ENCODE assay signal across 1 cellular context in the genomic region with DNA sequence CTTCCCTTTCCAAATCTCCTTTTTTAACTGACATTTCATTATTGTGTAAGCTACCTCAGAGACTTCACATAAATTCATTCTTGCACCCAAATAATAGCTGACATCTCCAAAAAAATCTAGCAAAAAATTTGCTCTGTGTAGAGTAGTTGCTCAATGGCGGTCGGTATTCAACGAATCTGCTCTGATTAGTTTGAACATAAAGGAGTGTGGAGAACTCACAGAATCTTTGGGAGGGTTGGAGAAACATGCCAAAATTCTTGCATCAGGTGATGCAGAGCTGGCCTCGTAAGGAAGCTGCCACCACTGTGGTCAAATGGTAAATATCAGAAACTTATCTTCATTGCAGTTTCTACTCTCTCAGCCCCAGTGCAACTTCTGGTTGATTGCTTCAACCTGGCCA.
TF ChIP-seq lines count a peak whose summit lies in the region.

No MANE protein-coding gene starts in this region.

TF ChIP-seq in GM23338, 12 proteins besides CTCF, POLR2A, EP300 and RAD21 (continued from another document):
- TF ChIP-seq, protein P1, sequence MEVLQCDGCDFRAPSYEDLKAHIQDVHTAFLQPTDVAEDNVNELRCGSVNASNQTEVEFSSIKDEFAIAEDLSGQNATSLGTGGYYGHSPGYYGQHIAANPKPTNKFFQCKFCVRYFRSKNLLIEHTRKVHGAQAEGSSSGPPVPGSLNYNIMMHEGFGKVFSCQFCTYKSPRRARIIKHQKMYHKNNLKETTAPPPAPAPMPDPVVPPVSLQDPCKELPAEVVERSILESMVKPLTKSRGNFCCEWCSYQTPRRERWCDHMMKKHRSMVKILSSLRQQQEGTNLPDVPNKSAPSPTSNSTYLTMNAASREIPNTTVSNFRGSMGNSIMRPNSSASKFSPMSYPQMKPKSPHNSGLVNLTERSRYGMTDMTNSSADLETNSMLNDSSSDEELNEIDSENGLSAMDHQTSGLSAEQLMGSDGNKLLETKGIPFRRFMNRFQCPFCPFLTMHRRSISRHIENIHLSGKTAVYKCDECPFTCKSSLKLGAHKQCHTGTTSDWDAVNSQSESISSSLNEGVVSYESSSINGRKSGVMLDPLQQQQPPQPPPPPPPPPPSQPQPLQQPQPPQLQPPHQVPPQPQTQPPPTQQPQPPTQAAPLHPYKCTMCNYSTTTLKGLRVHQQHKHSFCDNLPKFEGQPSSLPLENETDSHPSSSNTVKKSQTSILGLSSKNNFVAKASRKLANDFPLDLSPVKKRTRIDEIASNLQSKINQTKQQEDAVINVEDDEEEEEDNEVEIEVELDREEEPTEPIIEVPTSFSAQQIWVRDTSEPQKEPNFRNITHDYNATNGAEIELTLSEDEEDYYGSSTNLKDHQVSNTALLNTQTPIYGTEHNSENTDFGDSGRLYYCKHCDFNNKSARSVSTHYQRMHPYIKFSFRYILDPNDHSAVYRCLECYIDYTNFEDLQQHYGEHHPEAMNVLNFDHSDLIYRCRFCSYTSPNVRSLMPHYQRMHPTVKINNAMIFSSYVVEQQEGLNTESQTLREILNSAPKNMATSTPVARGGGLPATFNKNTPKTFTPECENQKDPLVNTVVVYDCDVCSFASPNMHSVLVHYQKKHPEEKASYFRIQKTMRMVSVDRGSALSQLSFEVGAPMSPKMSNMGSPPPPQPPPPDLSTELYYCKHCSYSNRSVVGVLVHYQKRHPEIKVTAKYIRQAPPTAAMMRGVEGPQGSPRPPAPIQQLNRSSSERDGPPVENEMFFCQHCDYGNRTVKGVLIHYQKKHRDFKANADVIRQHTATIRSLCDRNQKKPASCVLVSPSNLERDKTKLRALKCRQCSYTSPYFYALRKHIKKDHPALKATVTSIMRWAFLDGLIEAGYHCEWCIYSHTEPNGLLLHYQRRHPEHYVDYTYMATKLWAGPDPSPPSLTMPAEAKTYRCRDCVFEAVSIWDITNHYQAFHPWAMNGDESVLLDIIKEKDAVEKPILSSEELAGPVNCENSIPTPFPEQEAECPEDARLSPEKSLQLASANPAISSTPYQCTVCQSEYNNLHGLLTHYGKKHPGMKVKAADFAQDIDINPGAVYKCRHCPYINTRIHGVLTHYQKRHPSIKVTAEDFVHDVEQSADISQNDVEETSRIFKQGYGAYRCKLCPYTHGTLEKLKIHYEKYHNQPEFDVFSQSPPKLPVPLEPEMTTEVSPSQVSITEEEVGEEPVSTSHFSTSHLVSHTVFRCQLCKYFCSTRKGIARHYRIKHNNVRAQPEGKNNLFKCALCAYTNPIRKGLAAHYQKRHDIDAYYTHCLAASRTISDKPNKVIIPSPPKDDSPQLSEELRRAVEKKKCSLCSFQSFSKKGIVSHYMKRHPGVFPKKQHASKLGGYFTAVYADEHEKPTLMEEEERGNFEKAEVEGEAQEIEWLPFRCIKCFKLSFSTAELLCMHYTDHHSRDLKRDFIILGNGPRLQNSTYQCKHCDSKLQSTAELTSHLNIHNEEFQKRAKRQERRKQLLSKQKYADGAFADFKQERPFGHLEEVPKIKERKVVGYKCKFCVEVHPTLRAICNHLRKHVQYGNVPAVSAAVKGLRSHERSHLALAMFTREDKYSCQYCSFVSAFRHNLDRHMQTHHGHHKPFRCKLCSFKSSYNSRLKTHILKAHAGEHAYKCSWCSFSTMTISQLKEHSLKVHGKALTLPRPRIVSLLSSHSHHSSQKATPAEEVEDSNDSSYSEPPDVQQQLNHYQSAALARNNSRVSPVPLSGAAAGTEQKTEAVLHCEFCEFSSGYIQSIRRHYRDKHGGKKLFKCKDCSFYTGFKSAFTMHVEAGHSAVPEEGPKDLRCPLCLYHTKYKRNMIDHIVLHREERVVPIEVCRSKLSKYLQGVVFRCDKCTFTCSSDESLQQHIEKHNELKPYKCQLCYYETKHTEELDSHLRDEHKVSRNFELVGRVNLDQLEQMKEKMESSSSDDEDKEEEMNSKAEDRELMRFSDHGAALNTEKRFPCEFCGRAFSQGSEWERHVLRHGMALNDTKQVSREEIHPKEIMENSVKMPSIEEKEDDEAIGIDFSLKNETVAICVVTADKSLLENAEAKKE (CRISPR knock-in tag; IDR thresholded peaks at IDR 0.05) = no peak
- TF ChIP-seq JUNB (IDR thresholded peaks at IDR 0.05; ENCODE audit: unreplicated experiment) (no peak), NANOG (IDR thresholded peaks at IDR 0.05; ENCODE audit: borderline replicate concordance) (no peak), ETS1 (IDR thresholded peaks at IDR 0.05) (no peak), EZH2 (IDR thresholded peaks at IDR 0.05; ENCODE audit: low read depth, unreplicated experiment) (no peak), EZH2phosphoT487 (IDR thresholded peaks at IDR 0.05; ENCODE audit: unreplicated experiment) (no peak), CREB1 (CRISPR knock-in tag; IDR thresholded peaks at IDR 0.05; ENCODE audit: low read depth) (no peak), ZNF114 (CRISPR knock-in tag; IDR thresholded peaks at IDR 0.05) (no peak), ZNF331 (CRISPR knock-in tag; IDR thresholded peaks at IDR 0.05; ENCODE audit: low read depth) (no peak), POLR2AphosphoS5 (IDR thresholded peaks at IDR 0.05; ENCODE audit: low read depth) (no peak)
- TF ChIP-seq, protein P2, sequence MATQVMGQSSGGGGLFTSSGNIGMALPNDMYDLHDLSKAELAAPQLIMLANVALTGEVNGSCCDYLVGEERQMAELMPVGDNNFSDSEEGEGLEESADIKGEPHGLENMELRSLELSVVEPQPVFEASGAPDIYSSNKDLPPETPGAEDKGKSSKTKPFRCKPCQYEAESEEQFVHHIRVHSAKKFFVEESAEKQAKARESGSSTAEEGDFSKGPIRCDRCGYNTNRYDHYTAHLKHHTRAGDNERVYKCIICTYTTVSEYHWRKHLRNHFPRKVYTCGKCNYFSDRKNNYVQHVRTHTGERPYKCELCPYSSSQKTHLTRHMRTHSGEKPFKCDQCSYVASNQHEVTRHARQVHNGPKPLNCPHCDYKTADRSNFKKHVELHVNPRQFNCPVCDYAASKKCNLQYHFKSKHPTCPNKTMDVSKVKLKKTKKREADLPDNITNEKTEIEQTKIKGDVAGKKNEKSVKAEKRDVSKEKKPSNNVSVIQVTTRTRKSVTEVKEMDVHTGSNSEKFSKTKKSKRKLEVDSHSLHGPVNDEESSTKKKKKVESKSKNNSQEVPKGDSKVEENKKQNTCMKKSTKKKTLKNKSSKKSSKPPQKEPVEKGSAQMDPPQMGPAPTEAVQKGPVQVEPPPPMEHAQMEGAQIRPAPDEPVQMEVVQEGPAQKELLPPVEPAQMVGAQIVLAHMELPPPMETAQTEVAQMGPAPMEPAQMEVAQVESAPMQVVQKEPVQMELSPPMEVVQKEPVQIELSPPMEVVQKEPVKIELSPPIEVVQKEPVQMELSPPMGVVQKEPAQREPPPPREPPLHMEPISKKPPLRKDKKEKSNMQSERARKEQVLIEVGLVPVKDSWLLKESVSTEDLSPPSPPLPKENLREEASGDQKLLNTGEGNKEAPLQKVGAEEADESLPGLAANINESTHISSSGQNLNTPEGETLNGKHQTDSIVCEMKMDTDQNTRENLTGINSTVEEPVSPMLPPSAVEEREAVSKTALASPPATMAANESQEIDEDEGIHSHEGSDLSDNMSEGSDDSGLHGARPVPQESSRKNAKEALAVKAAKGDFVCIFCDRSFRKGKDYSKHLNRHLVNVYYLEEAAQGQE (IDR thresholded peaks at IDR 0.05; ENCODE audit: unreplicated experiment) = no peak
